In the genomic region with DNA sequence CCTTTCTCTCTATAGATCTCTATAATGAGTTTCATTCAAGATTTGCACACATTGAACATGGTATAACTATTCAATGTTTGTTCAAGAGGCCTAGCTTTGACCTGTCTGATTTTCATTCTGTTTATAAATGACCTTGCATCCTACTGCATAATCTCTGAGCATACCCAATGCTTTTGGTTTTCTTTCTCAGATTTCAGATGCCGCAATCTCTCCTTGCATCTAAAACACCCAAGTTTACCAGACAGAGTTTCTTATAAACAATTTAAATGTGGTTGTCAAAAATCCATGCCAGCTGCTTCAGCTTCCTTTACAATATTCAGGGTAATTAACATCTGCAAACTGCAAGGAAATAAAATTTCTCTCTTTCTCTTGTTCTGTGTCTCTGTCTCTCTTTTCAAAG, we compare ENCODE assay signal across 20 cellular contexts.
"Had no signal": no experiment of that assay in that cellular context is flagged by ENCODE, and none has a peak within 500 bp of the region (broad histone marks: within the 10 kb centered on the region; RNA-seq: fewer than 3 reads in every experiment).

No MANE protein-coding gene starts in this region.

- H3K4me3 Mint-ChIP-seq: dendritic cell treated with granulocyte-macrophage colony-stimulating factor and Interleukin-4, amounts not matched to agents 40 ng/mL and 50 ng/mL, for 4 days; effector memory CD8-positive, alpha-beta T cell; natural killer cell had no signal

- H3K4me3 ChIP-seq: esophagus muscularis mucosa, heart left ventricle, stomach, thoracic aorta, transverse colon had no signal

- H3K27me3 ChIP-seq: esophagus muscularis mucosa, heart left ventricle, neutrophil, stomach, transverse colon had no signal

- ATAC-seq: effector memory CD8-positive, alpha-beta T cell; heart left ventricle; natural killer cell; sciatic nerve had no signal

- H3K27ac ChIP-seq: epithelial cell of prostate, esophagus muscularis mucosa, heart left ventricle, neutrophil, stomach, thoracic aorta, transverse colon had no signal

- H3K9me3 ChIP-seq: esophagus muscularis mucosa, heart left ventricle, neutrophil, stomach, thoracic aorta, transverse colon had no signal

- H3K4me1 Mint-ChIP-seq: natural killer cell had no signal

- H3K27me3 Mint-ChIP-seq: dendritic cell treated with granulocyte-macrophage colony-stimulating factor and Interleukin-4, amounts not matched to agents 40 ng/mL and 50 ng/mL, for 4 days; effector memory CD8-positive, alpha-beta T cell had no signal

- H3K36me3 Mint-ChIP-seq: natural killer cell had no signal

- H3K9me3 Mint-ChIP-seq: dendritic cell treated with granulocyte-macrophage colony-stimulating factor and Interleukin-4, amounts not matched to agents 40 ng/mL and 50 ng/mL, for 4 days had no signal

- H3K27ac Mint-ChIP-seq: dendritic cell treated with granulocyte-macrophage colony-stimulating factor and Interleukin-4, amounts not matched to agents 40 ng/mL and 50 ng/mL, for 4 days; effector memory CD8-positive, alpha-beta T cell; natural killer cell had no signal

- DNase-seq: cerebellar nuclear complex; effector memory CD8-positive, alpha-beta T cell; foreskin melanocyte; heart left ventricle; hypothalamus; kidney glomerular epithelial cell; mammary epithelial cell; natural killer cell; posterior cingulate gyrus; stimulated activated CD4-positive, alpha-beta T cell treated with anti-CD3 and anti-CD28 coated beads, Interleukin-12 subunit alpha, Interleukin-12 subunit beta, amount 100 ng/mL, for 4 hours; stimulated activated naive CD4-positive, alpha-beta T cell; stomach; substantia nigra; transverse colon had no signal

- H3K36me3 ChIP-seq: esophagus muscularis mucosa, heart left ventricle, neutrophil, stomach, thoracic aorta, transverse colon had no signal
